ENCODE assay signal across 1 cellular context in genomic region chr5:142814122-142814521, GRCh38.
TF ChIP-seq lines count a peak whose summit lies in the region.

No MANE protein-coding gene starts in this region.

TF ChIP-seq in WTC11, 78 proteins besides CTCF, POLR2A, EP300 and RAD21 (continued from another document):
- TF ChIP-seq, protein P1, sequence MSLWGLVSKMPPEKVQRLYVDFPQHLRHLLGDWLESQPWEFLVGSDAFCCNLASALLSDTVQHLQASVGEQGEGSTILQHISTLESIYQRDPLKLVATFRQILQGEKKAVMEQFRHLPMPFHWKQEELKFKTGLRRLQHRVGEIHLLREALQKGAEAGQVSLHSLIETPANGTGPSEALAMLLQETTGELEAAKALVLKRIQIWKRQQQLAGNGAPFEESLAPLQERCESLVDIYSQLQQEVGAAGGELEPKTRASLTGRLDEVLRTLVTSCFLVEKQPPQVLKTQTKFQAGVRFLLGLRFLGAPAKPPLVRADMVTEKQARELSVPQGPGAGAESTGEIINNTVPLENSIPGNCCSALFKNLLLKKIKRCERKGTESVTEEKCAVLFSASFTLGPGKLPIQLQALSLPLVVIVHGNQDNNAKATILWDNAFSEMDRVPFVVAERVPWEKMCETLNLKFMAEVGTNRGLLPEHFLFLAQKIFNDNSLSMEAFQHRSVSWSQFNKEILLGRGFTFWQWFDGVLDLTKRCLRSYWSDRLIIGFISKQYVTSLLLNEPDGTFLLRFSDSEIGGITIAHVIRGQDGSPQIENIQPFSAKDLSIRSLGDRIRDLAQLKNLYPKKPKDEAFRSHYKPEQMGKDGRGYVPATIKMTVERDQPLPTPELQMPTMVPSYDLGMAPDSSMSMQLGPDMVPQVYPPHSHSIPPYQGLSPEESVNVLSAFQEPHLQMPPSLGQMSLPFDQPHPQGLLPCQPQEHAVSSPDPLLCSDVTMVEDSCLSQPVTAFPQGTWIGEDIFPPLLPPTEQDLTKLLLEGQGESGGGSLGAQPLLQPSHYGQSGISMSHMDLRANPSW (CRISPR knock-in tag; conservative IDR thresholded peaks at IDR 0.05; ENCODE audit: low read depth): no peak
- no peak for TF ChIP-seq ATF1 (CRISPR knock-in tag; IDR thresholded peaks at IDR 0.05)
- TF ChIP-seq ZNF281 (CRISPR knock-in tag; IDR thresholded peaks at IDR 0.05): no peak
- TF ChIP-seq PRRX2 (CRISPR knock-in tag; IDR thresholded peaks at IDR 0.05): no peak
- no peak for TF ChIP-seq ZNF396 (CRISPR knock-in tag; IDR thresholded peaks at IDR 0.05; ENCODE audit: borderline replicate concordance)
- TF ChIP-seq PREB (CRISPR knock-in tag; IDR thresholded peaks at IDR 0.05; ENCODE audit: borderline replicate concordance): no peak
- no peak for TF ChIP-seq SMAD3 (CRISPR knock-in tag; IDR thresholded peaks at IDR 0.05; ENCODE audit: borderline replicate concordance)
- TF ChIP-seq E2F1 (CRISPR knock-in tag; IDR thresholded peaks at IDR 0.05): no peak
- TF ChIP-seq NR3C1 (CRISPR knock-in tag; conservative IDR thresholded peaks at IDR 0.05; ENCODE audit: low read depth): no peak
- TF ChIP-seq, protein P2, sequence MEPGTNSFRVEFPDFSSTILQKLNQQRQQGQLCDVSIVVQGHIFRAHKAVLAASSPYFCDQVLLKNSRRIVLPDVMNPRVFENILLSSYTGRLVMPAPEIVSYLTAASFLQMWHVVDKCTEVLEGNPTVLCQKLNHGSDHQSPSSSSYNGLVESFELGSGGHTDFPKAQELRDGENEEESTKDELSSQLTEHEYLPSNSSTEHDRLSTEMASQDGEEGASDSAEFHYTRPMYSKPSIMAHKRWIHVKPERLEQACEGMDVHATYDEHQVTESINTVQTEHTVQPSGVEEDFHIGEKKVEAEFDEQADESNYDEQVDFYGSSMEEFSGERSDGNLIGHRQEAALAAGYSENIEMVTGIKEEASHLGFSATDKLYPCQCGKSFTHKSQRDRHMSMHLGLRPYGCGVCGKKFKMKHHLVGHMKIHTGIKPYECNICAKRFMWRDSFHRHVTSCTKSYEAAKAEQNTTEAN (CRISPR knock-in tag; IDR thresholded peaks at IDR 0.05): no peak
